Comparison of ENCODE assay signal across 8 cellular contexts in genomic region chr2:96540136-96540535, GRCh38. TPM values are rescaled to one million over a fixed set of nuclear protein-coding genes. Genes with fewer than 3 reads are reported as not detected.
DNase-seq lines count a peak whose midpoint lies in the region; TF ChIP-seq lines count a peak whose summit lies in the region.

No MANE protein-coding gene starts in this region.

- H3K79me1 ChIP-seq in trophoblast cell (ENCODE audit: low read length): no peaks in the 10 kb centered on the region

- peaks cover 22% of the 10 kb centered on the region for H3K27me3 ChIP-seq in trophoblast cell (ENCODE audit: insufficient read depth, low read length)

- H3K4me2 ChIP-seq in trophoblast cell (ENCODE audit: low read length) (no peak overlapping the region), OCI-LY7 (ENCODE audit: low read length) (no peak overlapping the region)

- CTCF ChIA-PET in OCI-LY7 (lab: Charles Lee; ENCODE audit: unreplicated experiment): no interaction called here

- no peak overlapping the region for H2BK5ac ChIP-seq in trophoblast cell (ENCODE audit: low read depth, low read length, poor library complexity)

- no peak overlapping the region for H3K14ac ChIP-seq in trophoblast cell (ENCODE audit: low read length)

- H3K23ac ChIP-seq in trophoblast cell (ENCODE audit: low read length): no peak overlapping the region

- H3K4me1 ChIP-seq in trophoblast cell (ENCODE audit: control insufficient read depth in 1 of 2, insufficient read depth in 2 of 2, low read length in 2 of 2): peaks cover 9 to 16% of the 10 kb centered on the region in 2 experiments
- peaks cover 13% of the 10 kb centered on the region for H3K4me1 ChIP-seq in OCI-LY7 (ENCODE audit: insufficient read depth, low read length, poor library complexity, severe bottlenecking)

- H3K9me3 ChIP-seq in trophoblast cell (ENCODE audit: insufficient read depth, low read depth, low read length) (no peaks in the 10 kb centered on the region), OCI-LY7 (ENCODE audit: low read length) (no peaks in the 10 kb centered on the region)

- no peak overlapping the region for H3K18ac ChIP-seq in trophoblast cell (ENCODE audit: low read length)

- H3K36me3 ChIP-seq in trophoblast cell (ENCODE audit: control insufficient read depth in 1 of 2, insufficient read depth in 2 of 2, low read length in 2 of 2) (no peaks in the 10 kb centered on the region), OCI-LY7 (ENCODE audit: insufficient read depth, low read length) (no peaks in the 10 kb centered on the region)

- H2BK12ac ChIP-seq in trophoblast cell (ENCODE audit: low read length): no peak overlapping the region

- H3K4me3 ChIP-seq in trophoblast cell (ENCODE audit: low read depth, low read length) (no peak overlapping the region), OCI-LY7 (ENCODE audit: low read depth, low read length, poor library complexity, severe bottlenecking) (no peak overlapping the region)

- no peak overlapping the region for H3K9ac ChIP-seq in trophoblast cell (ENCODE audit: low read length)

- no peak overlapping the region for H3K27ac ChIP-seq in trophoblast cell (ENCODE audit: low read depth, low read length)
- no peak overlapping the region for H3K27ac ChIP-seq in OCI-LY7 (ENCODE audit: low read depth, low read length, poor library complexity, severe bottlenecking)

- TF ChIP-seq CTCF in OCI-LY7 (conservative IDR thresholded peaks at IDR 0.05; ENCODE audit: low read length): no peak

- intact Hi-C loops in OCI-LY7 (cut with micrococcal nuclease; ENCODE audit: unreplicated experiment): no loop called here

- DNase-seq in GM04504 (ENCODE audit: low read depth) (peak; percentile 73), RPMI7951 (ENCODE audit: low read depth) (peak; percentile 93), dedifferentiated amniotic fluid mesenchymal stem cell (ENCODE audit: extremely low spot score) (peak; percentile 67), trophoblast cell (peak; percentile 70 to 75), hepatic stellate cell (ENCODE audit: low spot score) (no peak), NCI-H82 (lab: John Stamatoyannopoulos, UW) (no peak), OCI-LY7 (ENCODE audit: low spot score) (no peak), NCI-H510A treated with DMSO at 0.1 percent for 48 hours (lab: John Stamatoyannopoulos, UW) (no peak)

- no peak overlapping the region for H4K91ac ChIP-seq in trophoblast cell (ENCODE audit: low read depth, low read length)

- no peak overlapping the region for H2AFZ ChIP-seq in trophoblast cell (ENCODE audit: insufficient read depth, low read length, poor library complexity)
- no peak overlapping the region for H2AFZ ChIP-seq in OCI-LY7 (ENCODE audit: low read length)

- H3K79me2 ChIP-seq in trophoblast cell (ENCODE audit: control insufficient read depth, insufficient read depth, low read length, poor library complexity) (no peaks in the 10 kb centered on the region), OCI-LY7 (ENCODE audit: insufficient read depth, low read depth, low read length) (no peaks in the 10 kb centered on the region)

- no CpG with 5 or more reads among the region's 5 CpGs for WGBS in trophoblast cell (ENCODE audit: extremely low coverage, insufficient coverage, insufficient read length)

- H4K8ac ChIP-seq in trophoblast cell (ENCODE audit: low read depth, low read length): no peak overlapping the region

- H2AK5ac ChIP-seq in trophoblast cell (ENCODE audit: low read length): no peak overlapping the region

- BruUV-seq in OCI-LY7 (replicated peaks; lab: Mats Ljungman, UMichigan): no TSS peak

- POLR2A ChIA-PET in OCI-LY7 (lab: Charles Lee): interaction anchor here (0.5 to 0.8 kb wide), 2 partner anchors 234 to 327 kb away, joined by 3 to 6 read pairs; no protein-coding TSS in a partner anchor

- no peaks in the 10 kb centered on the region for H3K9me2 ChIP-seq in OCI-LY7 (ENCODE audit: insufficient read depth, low read length)

- H2BK120ac ChIP-seq in trophoblast cell (ENCODE audit: insufficient read depth, low read length, poor library complexity): no peak overlapping the region

- H4K20me1 ChIP-seq in OCI-LY7 (ENCODE audit: insufficient read depth, low read length): peaks cover 6% of the 10 kb centered on the region; the same call in 1 of the 2 replicates

- no peak overlapping the region for H4K12ac ChIP-seq in trophoblast cell (ENCODE audit: low read depth, low read length)

- H3K4ac ChIP-seq in trophoblast cell (ENCODE audit: low read depth, low read length): no peak overlapping the region

RNA-seq across cellular contexts. Expression of gene ARID5A, which starts 3.6 kb away (rescaled TPM):
- total RNA-seq in RPMI7951 (2014; rRNA removed; shearing (Covaris generic)): 9.0 and 12.6 TPM in 2 replicates
- 1.3 and 1.4 TPM in 2 replicates for polyA plus RNA-seq in trophoblast cell (2013)
- 4.4 and 6.0 TPM in 2 replicates for total RNA-seq in OCI-LY7 (2014; rRNA removed; shearing (Covaris generic))
- 5.7 and 6.0 TPM in 2 replicates for total RNA-seq in OCI-LY7 (2022)

RNA-seq across cellular contexts. Expression of gene NEURL3, which starts 35.0 kb away (rescaled TPM):
- total RNA-seq in RPMI7951 (2014; rRNA removed; shearing (Covaris generic)): 0.48 TPM in 1 of 2 replicates, not detected in the other
- polyA plus RNA-seq in trophoblast cell (2013): 0.47 and 0.51 TPM in 2 replicates
- not detected in 2 replicates for total RNA-seq in OCI-LY7 (2014; rRNA removed; shearing (Covaris generic))
- not detected in 2 replicates for total RNA-seq in OCI-LY7 (2022)

Comparison
In these comparisons a context has a peak if more than half of its experiments do, and no peak if none do; other contexts are left out.
1. DNase-seq: peak in GM04504 (single experiment), RPMI7951 (single experiment), dedifferentiated amniotic fluid mesenchymal stem cell (single experiment) and trophoblast cell (2 of 2); none in hepatic stellate cell (single experiment), NCI-H82 (single experiment), OCI-LY7 (single experiment) and NCI-H510A treated with DMSO at 0.1 percent for 48 hours (single experiment).